In the genomic region with DNA sequence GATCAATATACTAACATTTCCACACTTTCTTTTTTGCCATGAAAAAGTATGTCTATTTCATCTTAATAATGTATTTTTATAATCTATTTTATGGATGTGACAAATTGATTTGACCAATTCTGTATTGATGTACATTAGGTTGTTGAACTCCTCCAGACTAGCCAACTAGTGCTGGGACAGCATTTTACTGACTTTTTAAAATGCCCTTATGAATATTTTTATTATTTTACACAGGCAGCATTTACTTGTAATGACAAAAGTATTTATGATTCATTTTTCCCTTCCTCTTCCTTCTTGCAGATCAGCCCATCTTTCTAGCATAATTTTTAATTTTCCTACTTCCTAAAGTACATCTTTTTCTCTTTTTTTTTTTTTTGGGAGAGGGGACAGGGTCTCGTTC, we compare ENCODE assay signal across 1 cellular context.
TF ChIP-seq lines count a peak whose summit lies in the region.

No MANE protein-coding gene starts in this region.

TF ChIP-seq in IMR-90, 13 proteins besides CTCF, POLR2A, EP300 and RAD21:
- no peak for TF ChIP-seq RFX5 (IDR thresholded peaks at IDR 0.05; ENCODE audit: low read depth, low read length)
- TF ChIP-seq NFE2L2 (IDR thresholded peaks at IDR 0.05; ENCODE audit: low read depth, low read length): no peak
- no peak for TF ChIP-seq MAZ (IDR thresholded peaks at IDR 0.05; ENCODE audit: borderline replicate concordance, low read depth, low read length)
- no peak for TF ChIP-seq MXI1 (IDR thresholded peaks at IDR 0.05; ENCODE audit: borderline replicate concordance, low read depth, low read length)
- no peak for TF ChIP-seq FOS (IDR thresholded peaks at IDR 0.05; ENCODE audit: low read depth, low read length)
- TF ChIP-seq SMC3 (IDR thresholded peaks at IDR 0.05; ENCODE audit: low read depth, low read length): no peak
- TF ChIP-seq CEBPB (IDR thresholded peaks at IDR 0.05; ENCODE audit: low read depth, low read length): no peak
- TF ChIP-seq BHLHE40 (IDR thresholded peaks at IDR 0.05; ENCODE audit: low read depth, low read length): no peak
- no peak for TF ChIP-seq CHD1 (IDR thresholded peaks at IDR 0.05; ENCODE audit: low read depth, low read length)
- TF ChIP-seq, protein P1, sequence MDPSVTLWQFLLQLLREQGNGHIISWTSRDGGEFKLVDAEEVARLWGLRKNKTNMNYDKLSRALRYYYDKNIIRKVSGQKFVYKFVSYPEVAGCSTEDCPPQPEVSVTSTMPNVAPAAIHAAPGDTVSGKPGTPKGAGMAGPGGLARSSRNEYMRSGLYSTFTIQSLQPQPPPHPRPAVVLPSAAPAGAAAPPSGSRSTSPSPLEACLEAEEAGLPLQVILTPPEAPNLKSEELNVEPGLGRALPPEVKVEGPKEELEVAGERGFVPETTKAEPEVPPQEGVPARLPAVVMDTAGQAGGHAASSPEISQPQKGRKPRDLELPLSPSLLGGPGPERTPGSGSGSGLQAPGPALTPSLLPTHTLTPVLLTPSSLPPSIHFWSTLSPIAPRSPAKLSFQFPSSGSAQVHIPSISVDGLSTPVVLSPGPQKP (IDR thresholded peaks at IDR 0.05; ENCODE audit: borderline replicate concordance, low read depth, low read length): no peak
- no peak for TF ChIP-seq RCOR1 (IDR thresholded peaks at IDR 0.05; ENCODE audit: insufficient replicate concordance, low read length)
- no peak for TF ChIP-seq MAFK (IDR thresholded peaks at IDR 0.05; ENCODE audit: low read depth, low read length)
- TF ChIP-seq, protein P2, sequence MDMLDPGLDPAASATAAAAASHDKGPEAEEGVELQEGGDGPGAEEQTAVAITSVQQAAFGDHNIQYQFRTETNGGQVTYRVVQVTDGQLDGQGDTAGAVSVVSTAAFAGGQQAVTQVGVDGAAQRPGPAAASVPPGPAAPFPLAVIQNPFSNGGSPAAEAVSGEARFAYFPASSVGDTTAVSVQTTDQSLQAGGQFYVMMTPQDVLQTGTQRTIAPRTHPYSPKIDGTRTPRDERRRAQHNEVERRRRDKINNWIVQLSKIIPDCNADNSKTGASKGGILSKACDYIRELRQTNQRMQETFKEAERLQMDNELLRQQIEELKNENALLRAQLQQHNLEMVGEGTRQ (IDR thresholded peaks at IDR 0.05; ENCODE audit: low read depth, low read length): no peak
